ENCODE assay signal across 1 cellular context in the genomic region with DNA sequence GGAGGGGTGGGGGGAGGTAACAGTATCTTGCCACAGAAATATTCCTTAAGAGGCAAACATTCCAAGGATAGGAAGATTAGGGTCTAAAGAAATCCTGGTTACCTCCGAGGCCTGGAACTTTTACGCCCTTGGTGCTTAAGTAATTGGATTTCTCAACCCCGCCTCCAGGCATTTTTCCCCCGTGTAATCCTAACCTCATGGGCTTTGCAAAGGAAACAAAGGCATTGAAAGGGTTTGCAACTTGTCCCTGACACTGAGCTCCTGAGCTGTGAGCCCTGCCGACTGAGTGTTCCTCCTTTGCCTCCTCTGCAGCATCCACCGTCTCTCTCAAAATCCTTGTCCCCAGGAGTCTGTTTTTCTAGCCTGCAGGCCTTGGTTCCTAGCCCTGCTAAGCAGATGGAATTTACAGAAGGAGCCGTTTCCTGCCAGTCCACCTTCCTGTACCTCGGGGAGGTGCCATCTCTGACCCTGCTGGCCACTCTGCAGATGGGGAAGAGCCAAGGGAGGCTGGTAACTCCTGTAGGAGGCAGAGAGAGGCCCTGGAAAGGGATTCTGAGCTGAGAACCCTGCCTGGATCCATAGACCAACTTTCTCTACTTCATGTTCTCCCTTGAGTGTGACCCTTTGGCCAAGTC.
TF ChIP-seq lines count a peak whose summit lies in the region.

No MANE protein-coding gene starts in this region.

TF ChIP-seq in HEK293, 187 proteins besides CTCF, POLR2A, EP300 and RAD21 (continued from another document):
- TF ChIP-seq, protein P1, sequence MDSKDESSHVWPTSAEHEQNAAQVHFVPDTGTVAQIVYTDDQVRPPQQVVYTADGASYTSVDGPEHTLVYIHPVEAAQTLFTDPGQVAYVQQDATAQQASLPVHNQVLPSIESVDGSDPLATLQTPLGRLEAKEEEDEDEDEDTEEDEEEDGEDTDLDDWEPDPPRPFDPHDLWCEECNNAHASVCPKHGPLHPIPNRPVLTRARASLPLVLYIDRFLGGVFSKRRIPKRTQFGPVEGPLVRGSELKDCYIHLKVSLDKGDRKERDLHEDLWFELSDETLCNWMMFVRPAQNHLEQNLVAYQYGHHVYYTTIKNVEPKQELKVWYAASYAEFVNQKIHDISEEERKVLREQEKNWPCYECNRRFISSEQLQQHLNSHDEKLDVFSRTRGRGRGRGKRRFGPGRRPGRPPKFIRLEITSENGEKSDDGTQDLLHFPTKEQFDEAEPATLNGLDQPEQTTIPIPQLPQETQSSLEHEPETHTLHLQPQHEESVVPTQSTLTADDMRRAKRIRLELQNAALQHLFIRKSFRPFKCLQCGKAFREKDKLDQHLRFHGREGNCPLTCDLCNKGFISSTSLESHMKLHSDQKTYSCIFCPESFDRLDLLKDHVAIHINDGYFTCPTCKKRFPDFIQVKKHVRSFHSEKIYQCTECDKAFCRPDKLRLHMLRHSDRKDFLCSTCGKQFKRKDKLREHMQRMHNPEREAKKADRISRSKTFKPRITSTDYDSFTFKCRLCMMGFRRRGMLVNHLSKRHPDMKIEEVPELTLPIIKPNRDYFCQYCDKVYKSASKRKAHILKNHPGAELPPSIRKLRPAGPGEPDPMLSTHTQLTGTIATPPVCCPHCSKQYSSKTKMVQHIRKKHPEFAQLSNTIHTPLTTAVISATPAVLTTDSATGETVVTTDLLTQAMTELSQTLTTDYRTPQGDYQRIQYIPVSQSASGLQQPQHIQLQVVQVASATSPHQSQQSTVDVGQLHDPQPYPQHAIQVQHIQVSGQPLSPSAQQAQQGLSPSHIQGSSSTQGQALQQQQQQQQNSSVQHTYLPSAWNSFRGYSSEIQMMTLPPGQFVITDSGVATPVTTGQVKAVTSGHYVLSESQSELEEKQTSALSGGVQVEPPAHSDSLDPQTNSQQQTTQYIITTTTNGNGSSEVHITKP (tag by site-specific recombination; IDR thresholded peaks at IDR 0.05) = peak; percentile 39; the same call in 1 of the 2 replicates
- TF ChIP-seq SCRT1 (tag by site-specific recombination; IDR thresholded peaks at IDR 0.05; ENCODE audit: borderline replicate concordance) = no peak
- 0 out of 2 replicates have a peak, but pooled peaks have one; percentile 27 for TF ChIP-seq IKZF3 (tag by site-specific recombination; IDR thresholded peaks at IDR 0.05)
- no peak for TF ChIP-seq ZNF658 (tag by site-specific recombination; IDR thresholded peaks at IDR 0.05)
- TF ChIP-seq GLIS1 (tag by site-specific recombination; IDR thresholded peaks at IDR 0.05) = peak; percentile 27; the same call in 1 of the 2 replicates
- 0 out of 2 replicates have a peak, but pooled peaks have one; percentile 28 for TF ChIP-seq ZBTB20 (tag by site-specific recombination; IDR thresholded peaks at IDR 0.05)
- no peak for TF ChIP-seq MZF1 (tag by site-specific recombination; IDR thresholded peaks at IDR 0.05; ENCODE audit: borderline replicate concordance)
- TF ChIP-seq ZNF777 (tag by site-specific recombination; IDR thresholded peaks at IDR 0.05; ENCODE audit: borderline replicate concordance) = no peak
- TF ChIP-seq BCL11A (tag by site-specific recombination; IDR thresholded peaks at IDR 0.05; ENCODE audit: low read depth) = no peak
- TF ChIP-seq PRDM1 (tag by site-specific recombination; IDR thresholded peaks at IDR 0.05) = no peak
